Comparison of ENCODE assay signal across 8 cellular contexts in genomic region chr15:98311566-98312188, GRCh38.
A peak's percentile ranks its signal among the peaks of the same experiment; 100 is the strongest.
DNase-seq lines count a peak whose midpoint lies in the region; ATAC-seq and TF ChIP-seq lines count a peak whose summit lies in the region.

No MANE protein-coding gene starts in this region.

- H3K27ac ChIP-seq in Karpas-422 (ENCODE audit: low read length) (no peak overlapping the region), RWPE1 (no peak overlapping the region), upper lobe of left lung (no peak overlapping the region)

- no peaks in the 10 kb centered on the region for H3K9me3 ChIP-seq in Karpas-422 (ENCODE audit: low read length)
- no peaks in the 10 kb centered on the region for H3K9me3 ChIP-seq in upper lobe of left lung

- no peaks in the 10 kb centered on the region for H3K79me2 ChIP-seq in Karpas-422 (ENCODE audit: low read length)

- POLR2A ChIA-PET in RWPE1 (lab: Yijun Ruan, JAX; ENCODE audit: low non-redundant PET): no interaction called here

- H3K4me1 ChIP-seq in Karpas-422 (ENCODE audit: low read length) (no peaks in the 10 kb centered on the region), upper lobe of left lung (no peaks in the 10 kb centered on the region)

- CTCF ChIA-PET in RWPE1 (lab: Yijun Ruan, JAX): interaction anchor here (0.6 to 2.8 kb wide), 16 partner anchors 10 to 650 kb away, joined by 3 to 63 read pairs (median 4); no protein-coding TSS in a partner anchor

- H4K20me1 ChIP-seq in Karpas-422 (ENCODE audit: insufficient read depth, low read depth, low read length): no peaks in the 10 kb centered on the region

- 13 to 17% methylated on average over 8 of the region's 8 CpGs for WGBS in upper lobe of left lung, 2 donors

- no peak overlapping the region for H2AFZ ChIP-seq in Karpas-422 (ENCODE audit: low read length)

- ATAC-seq in GM21390 (IDR thresholded peaks at IDR 0.05; ENCODE audit: unreplicated experiment) (peak; percentile 94), upper lobe of left lung (ENCODE audit: low FRiP score in 2 of 2) (peak in 1 of 2 donors; percentile 84)

- TF ChIP-seq POLR2A in upper lobe of left lung (IDR thresholded peaks at IDR 0.05): no peak

- TF ChIP-seq CTCF in RWPE1 (conservative IDR thresholded peaks at IDR 0.05; ENCODE audit: low read depth): peak; percentile 92
- peak; percentile 69 to 82 (median 72) for TF ChIP-seq CTCF in upper lobe of left lung (IDR thresholded peaks at IDR 0.05)

- DNase-seq in COLO668 (lab: John Stamatoyannopoulos, UW; ENCODE audit: unreplicated experiment) (peak; percentile 74), Karpas-422 (peak; percentile 90), RWPE1 (ENCODE audit: low spot score) (peak; percentile 65), germinal center (ENCODE audit: low spot score) (peak; percentile 49), pons (ENCODE audit: low spot score) (peak; percentile 78), upper lobe of left lung (peak in 1 of 2 donors; percentile 66)
- DNase-seq in activated effector memory CD4-positive, alpha-beta T cell treated with Interleukin-2 at 50 U/mL for 16 hours: peak; percentile 15

- no peak for TF ChIP-seq EP300 in upper lobe of left lung (IDR thresholded peaks at IDR 0.05)

- H3K9ac ChIP-seq in Karpas-422 (ENCODE audit: low read length): no peak overlapping the region

- H3K27me3 ChIP-seq in Karpas-422 (ENCODE audit: low read length): no peaks in the 10 kb centered on the region
- H3K27me3 ChIP-seq in upper lobe of left lung: no peaks in the 10 kb centered on the region

- no peak overlapping the region for H3K4me2 ChIP-seq in Karpas-422 (ENCODE audit: low read depth, low read length, poor library complexity, severe bottlenecking)

- H3K4me3 ChIP-seq in Karpas-422 (ENCODE audit: low read length) (no peak overlapping the region), upper lobe of left lung (no peak overlapping the region)

- H3K36me3 ChIP-seq in Karpas-422 (ENCODE audit: insufficient read depth, low read length) (no peaks in the 10 kb centered on the region), upper lobe of left lung (no peaks in the 10 kb centered on the region)

- no peaks in the 10 kb centered on the region for H3K9me2 ChIP-seq in Karpas-422 (replicated peaks; ENCODE audit: insufficient read depth, low read length)
